8 cellular contexts compared by ENCODE assay signal in genomic region chr12:104958009-104958945, GRCh38. TPM values are rescaled to one million over a fixed set of nuclear protein-coding genes. Genes with fewer than 3 reads are reported as not detected.
A peak's percentile ranks its signal among the peaks of the same experiment; 100 is the strongest.
DNase-seq lines count a peak whose midpoint lies in the region; ATAC-seq and TF ChIP-seq lines count a peak whose summit lies in the region.

TSS of gene SLC41A2 (minus strand) at chr12:104958290. CDS start at chr12:104928527, 29,763 bp downstream.

- 2 to 3% methylated on average over 87 of the region's 87 CpGs for WGBS in ectodermal cell, 2 experiments

- TF ChIP-seq CTCF in BJ (IDR thresholded peaks at IDR 0.05; ENCODE audit: insufficient read depth, low read depth, low read length) (no peak), lower lobe of right lung (IDR thresholded peaks at IDR 0.05) (peak; percentile 10)

- H3K27ac Mint-ChIP-seq in activated CD4-positive, alpha-beta memory T cell treated with anti-CD3 and anti-CD28 coated beads for 36 hours = peak within 1 kb of the TSS; percentile 77

- peak within 1 kb of the TSS; percentile 86 for H3K4me3 Mint-ChIP-seq in activated CD4-positive, alpha-beta memory T cell treated with anti-CD3 and anti-CD28 coated beads for 36 hours

- peak; percentile 54 for DNase-seq in BJ (ENCODE audit: low read depth)
- DNase-seq in NCI-H345 treated with DMSO at 0.1 percent for 48 hours (lab: John Stamatoyannopoulos, UW; ENCODE audit: unreplicated experiment) = peak; percentile 55
- DNase-seq in activated CD4-positive, alpha-beta memory T cell treated with anti-CD3 and anti-CD28 coated beads for 36 hours = peak; percentile 88
- DNase-seq in lower lobe of right lung = peak; percentile 89
- DNase-seq in stimulated activated CD4-positive, alpha-beta T cell treated with anti-CD3 and anti-CD28 coated beads, TNF-alpha, amount 100 ng/mL, for 24 hours (ENCODE audit: low read depth in 3 of 3) = peak; percentile 51 to 77 (median 60)

- H3K4me1 ChIP-seq in ectodermal cell (ENCODE audit: control insufficient read depth, insufficient read depth, low read length) = no peaks in the 10 kb centered on the region
- H3K4me1 ChIP-seq in lower lobe of right lung = peaks cover 24% of the 10 kb centered on the region

- H3K9me3 Mint-ChIP-seq in activated CD4-positive, alpha-beta memory T cell treated with anti-CD3 and anti-CD28 coated beads for 36 hours = no peaks in the 10 kb centered on the region

- H3K9me3 ChIP-seq in ectodermal cell (ENCODE audit: control insufficient read depth, low read length) (no peaks in the 10 kb centered on the region), lower lobe of right lung (no peaks in the 10 kb centered on the region)

- CTCF ChIA-PET in BJ (lab: Yijun Ruan, JAX) = interaction anchor here (1.0 to 3.7 kb wide), 5 partner anchors 10 to 33 kb away, joined by 3 to 18 read pairs (median 4); no protein-coding TSS in a partner anchor
- CTCF ChIA-PET in activated CD4-positive, alpha-beta memory T cell treated with anti-CD3 and anti-CD28 coated beads for 36 hours (lab: Charles Lee) = interaction anchor here (1.0 to 1.7 kb wide), 10 partner anchors 10 to 576 kb away, joined by 3 to 11 read pairs (median 4); no protein-coding TSS in a partner anchor

- peaks cover 25% of the 10 kb centered on the region for H3K4me1 Mint-ChIP-seq in activated CD4-positive, alpha-beta memory T cell treated with anti-CD3 and anti-CD28 coated beads for 36 hours (ENCODE audit: low read depth)

- H3K36me3 ChIP-seq in BJ (ENCODE audit: control insufficient read depth, insufficient read depth, low read length) (no peaks in the 10 kb centered on the region), ectodermal cell (ENCODE audit: control insufficient read depth, insufficient read depth, low read length) (no peaks in the 10 kb centered on the region), lower lobe of right lung (no peaks in the 10 kb centered on the region)

- H3K27me3 Mint-ChIP-seq in activated CD4-positive, alpha-beta memory T cell treated with anti-CD3 and anti-CD28 coated beads for 36 hours = peaks cover 3% of the 10 kb centered on the region

- intact Hi-C loops in activated CD4-positive, alpha-beta memory T cell treated with anti-CD3 and anti-CD28 coated beads for 36 hours (cut with micrococcal nuclease) = loop anchor here (1.0 to 10.0 kb wide), 11 partner anchors 29 to 671 kb away; partner anchors contain the start of genes APPL2, CHST11, NOPCHAP1 and WASHC4
- intact Hi-C loops in lower lobe of right lung (cut with DNase I) = no loop called here

- ATAC-seq in GM18909 (IDR thresholded peaks at IDR 0.05; ENCODE audit: poor library complexity, unreplicated experiment) (peak; percentile 77), HG03159 (IDR thresholded peaks at IDR 0.05; ENCODE audit: unreplicated experiment) (peak; percentile 71), lower lobe of right lung (peak; percentile 95)

- H3K4me3 ChIP-seq in BJ (ENCODE audit: low read depth, low read length) = peak within 1 kb of the TSS; percentile 88
- H3K4me3 ChIP-seq in ectodermal cell (ENCODE audit: insufficient read depth, low read depth, low read length) = peak within 1 kb of the TSS; percentile 64
- H3K4me3 ChIP-seq in lower lobe of right lung = peak within 1 kb of the TSS; percentile 77

- H3K27me3 ChIP-seq in BJ (ENCODE audit: control insufficient read depth, insufficient read depth, low read length) (peaks cover 5% of the 10 kb centered on the region), ectodermal cell (ENCODE audit: control insufficient read depth, insufficient read depth, low read length, poor library complexity, severe bottlenecking) (peaks cover 47% of the 10 kb centered on the region), lower lobe of right lung (ENCODE audit: low read depth) (peaks cover 8% of the 10 kb centered on the region)

- H3K36me3 Mint-ChIP-seq in activated CD4-positive, alpha-beta memory T cell treated with anti-CD3 and anti-CD28 coated beads for 36 hours = no peaks in the 10 kb centered on the region

- POLR2A ChIA-PET in BJ (lab: Charles Lee) = interaction anchor here (0.7 kb wide), 1 partner anchor 208 kb away, joined by 4 read pairs; no protein-coding TSS in a partner anchor
- POLR2A ChIA-PET in activated CD4-positive, alpha-beta memory T cell treated with anti-CD3 and anti-CD28 coated beads for 36 hours (lab: Charles Lee) = interaction anchor here (0.9 to 2.4 kb wide), 6 partner anchors 27 to 195 kb away, joined by 3 to 12 read pairs (median 4); partner anchors contain the start of gene NOPCHAP1

- H3K27ac ChIP-seq in ectodermal cell (ENCODE audit: insufficient read depth, low read depth, low read length, poor library complexity, severe bottlenecking) (no peak within 1 kb of the TSS), lower lobe of right lung (peak within 1 kb of the TSS; percentile 80)

RNA-seq across cellular contexts. Expression of gene SLC41A2, which starts in this region (rescaled TPM):
- 1.2 and 2.9 TPM in 2 replicates for polyA plus RNA-seq in BJ (2011; rRNA removed)
- 3.3 and 3.8 TPM in 2 replicates for polyA minus RNA-seq in BJ (2011; rRNA and poly(A)+ RNA removed)
- total RNA-seq in activated CD4-positive, alpha-beta memory T cell treated with anti-CD3 and anti-CD28 coated beads for 36 hours = 1 to 10 TPM; 7.6 to 7.7 TPM
- 1.2 TPM for polyA plus RNA-seq in ectodermal cell (2013, experiment 1 of 4)
- polyA plus RNA-seq in ectodermal cell (2013, experiment 2 of 4) = 1.1 TPM
- 1.3 TPM for polyA plus RNA-seq in ectodermal cell (2013, experiment 3 of 4)
- 0.97 TPM for polyA plus RNA-seq in ectodermal cell (2013, experiment 4 of 4)
- total RNA-seq in lower lobe of right lung = 24.8 TPM
